Comparison of ENCODE assay signal across 13 cellular contexts in the genomic region with DNA sequence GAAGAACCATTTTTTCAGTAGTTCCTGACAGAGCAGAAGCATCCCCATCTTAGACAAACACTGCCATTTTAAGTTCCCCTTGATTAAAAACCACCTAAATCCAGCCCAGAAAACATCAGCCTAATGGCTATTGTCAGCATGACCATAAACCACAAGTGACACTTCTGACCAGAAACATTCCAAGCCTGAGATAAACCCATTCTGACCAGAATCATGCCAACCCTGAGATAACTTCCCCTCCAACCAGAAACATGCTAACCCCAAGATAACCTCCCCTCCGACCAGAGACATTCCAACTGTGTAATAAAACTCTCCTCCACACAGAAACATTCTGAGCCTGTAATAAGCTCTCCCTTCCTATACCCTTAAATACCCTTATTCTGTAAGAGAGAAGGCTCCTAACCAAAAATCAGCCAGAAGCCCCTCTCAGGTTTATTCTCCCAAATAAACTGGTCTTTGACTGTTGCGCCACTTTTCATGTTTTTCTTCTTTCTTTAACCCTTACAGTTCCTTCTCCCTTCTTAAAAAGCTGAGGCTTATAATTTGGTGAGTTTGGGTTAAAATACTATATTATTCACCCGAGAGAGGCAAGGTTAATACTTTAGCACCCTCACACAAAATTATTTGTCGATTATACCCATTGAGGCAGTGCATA.
"Had no signal": no experiment of that assay in that cellular context is flagged by ENCODE, and none has a peak within 500 bp of the region (broad histone marks: within the 10 kb centered on the region; RNA-seq: fewer than 3 reads in every experiment).

No MANE protein-coding gene starts in this region.

- H3K27me3 ChIP-seq: esophagus muscularis mucosa, heart left ventricle had no signal

- H3K27ac ChIP-seq: esophagus muscularis mucosa, heart left ventricle had no signal

- H3K9me3 ChIP-seq: esophagus muscularis mucosa had no signal

- DNase-seq: activated CD4-positive, alpha-beta T cell treated with anti-CD3 and anti-CD28 coated beads, Interleukin-2, amount 10 ng/mL, durations not matched to agents 7 days and 5 days; activated CD4-positive, CD25-positive, alpha-beta regulatory T cell; activated T-cell treated with anti-CD3 and anti-CD28 coated beads for 4 hours; amygdala; foreskin melanocyte; heart left ventricle; kidney; left ventricle myocardium superior; small intestine; T-helper 1 cell had no signal

- H3K36me3 Mint-ChIP-seq: activated naive CD4-positive, alpha-beta T cell treated with anti-CD3 and anti-CD28 coated beads, Interleukin-2, amount 50 U/mL, for 24 hours had no signal

- H3K27ac Mint-ChIP-seq: activated CD4-positive, alpha-beta T cell treated with anti-CD3 and anti-CD28 coated beads, Interleukin-2, amount 10 ng/mL, durations not matched to agents 7 days and 5 days; activated naive CD4-positive, alpha-beta T cell treated with anti-CD3 and anti-CD28 coated beads, Interleukin-2, amount 50 U/mL, for 24 hours had no signal

- H3K4me3 ChIP-seq: esophagus muscularis mucosa, heart left ventricle had no signal

- H3K4me1 Mint-ChIP-seq: activated CD4-positive, alpha-beta T cell treated with anti-CD3 and anti-CD28 coated beads, Interleukin-2, amount 10 ng/mL, durations not matched to agents 7 days and 5 days; activated naive CD4-positive, alpha-beta T cell treated with anti-CD3 and anti-CD28 coated beads, Interleukin-2, amount 50 U/mL, for 24 hours; neural crest cell had no signal

- H3K36me3 ChIP-seq: esophagus muscularis mucosa, heart left ventricle had no signal

- H3K27me3 Mint-ChIP-seq: activated CD4-positive, alpha-beta T cell treated with anti-CD3 and anti-CD28 coated beads, Interleukin-2, amount 10 ng/mL, durations not matched to agents 7 days and 5 days; activated naive CD4-positive, alpha-beta T cell treated with anti-CD3 and anti-CD28 coated beads, Interleukin-2, amount 50 U/mL, for 24 hours had no signal

- H3K4me3 Mint-ChIP-seq: activated CD4-positive, alpha-beta T cell treated with anti-CD3 and anti-CD28 coated beads, Interleukin-2, amount 10 ng/mL, durations not matched to agents 7 days and 5 days; activated naive CD4-positive, alpha-beta T cell treated with anti-CD3 and anti-CD28 coated beads, Interleukin-2, amount 50 U/mL, for 24 hours; neural crest cell had no signal

- H3K4me1 ChIP-seq: esophagus muscularis mucosa, heart left ventricle had no signal

- H3K9me3 Mint-ChIP-seq: activated CD4-positive, alpha-beta T cell treated with anti-CD3 and anti-CD28 coated beads, Interleukin-2, amount 10 ng/mL, durations not matched to agents 7 days and 5 days; activated naive CD4-positive, alpha-beta T cell treated with anti-CD3 and anti-CD28 coated beads, Interleukin-2, amount 50 U/mL, for 24 hours had no signal

- ATAC-seq: heart left ventricle, left ventricle myocardium superior had no signal
